15 cellular contexts compared by ENCODE assay signal in the genomic region with DNA sequence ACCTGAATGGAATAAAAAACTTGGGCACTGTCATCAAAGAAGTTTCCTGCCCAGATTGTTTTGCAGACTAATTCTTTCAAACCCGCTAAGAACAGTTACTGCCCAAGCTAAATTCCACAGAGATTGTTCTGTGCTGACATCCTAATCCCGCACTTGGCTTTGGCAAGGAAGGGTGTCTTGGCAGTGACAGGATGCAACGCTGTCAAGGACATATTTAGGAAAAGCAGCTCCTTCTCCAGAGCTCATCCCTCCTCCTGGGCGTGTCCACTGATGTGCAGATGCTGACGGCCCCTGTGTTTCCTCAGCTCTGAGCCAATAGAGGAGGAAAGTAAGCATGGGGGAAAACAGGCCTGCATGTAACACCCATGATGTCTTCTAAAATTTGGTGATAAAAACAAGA.
DNase-seq lines count a peak whose midpoint lies in the region; ATAC-seq and TF ChIP-seq lines count a peak whose summit lies in the region.
"Had no signal": no experiment of that assay in that cellular context is flagged by ENCODE, and none has a peak within 500 bp of the region (broad histone marks: within the 10 kb centered on the region; RNA-seq: fewer than 3 reads in every experiment).

No MANE protein-coding gene starts in this region.

- no peaks in the 10 kb centered on the region for H3K9me3 ChIP-seq in body of pancreas
- no peaks in the 10 kb centered on the region for H3K9me3 ChIP-seq in hepatocyte (ENCODE audit: low read depth)
- H3K9me3 ChIP-seq in subcutaneous abdominal adipose tissue (ENCODE audit: control insufficient read depth in 5 of 5, low read length in 5 of 5): no peaks in the 10 kb centered on the region
- no peaks in the 10 kb centered on the region for H3K9me3 ChIP-seq in PC-3 (ENCODE audit: low read length)
- H3K9me3 ChIP-seq: neutrophil had no signal

- peaks cover 20% of the 10 kb centered on the region for H3K4me1 ChIP-seq in body of pancreas
- H3K4me1 ChIP-seq in hepatocyte (ENCODE audit: insufficient read depth): peaks cover 15% of the 10 kb centered on the region
- peaks cover 2 to 41% (median 16%) of the 10 kb centered on the region in 5 donors for H3K4me1 ChIP-seq in subcutaneous abdominal adipose tissue (ENCODE audit: control insufficient read depth in 5 of 5, insufficient read depth in 5 of 5, low read length in 5 of 5)
- H3K4me1 ChIP-seq in PC-3 (ENCODE audit: insufficient read depth, low read length): peaks cover under 1% of the 10 kb centered on the region; the same call in 1 of the 2 replicates

- no peak overlapping the region for H3K27ac Mint-ChIP-seq in CD14-positive monocyte
- H3K27ac Mint-ChIP-seq: activated CD8-positive, alpha-beta T cell treated with anti-CD3 and anti-CD28 coated beads for 36 hours had no signal

- H3K27me3 Mint-ChIP-seq in CD14-positive monocyte (ENCODE audit: low read depth in 3 of 3): peaks cover 0 to 6% (median 6%) of the 10 kb centered on the region in 3 donors
- H3K27me3 Mint-ChIP-seq: activated CD8-positive, alpha-beta T cell treated with anti-CD3 and anti-CD28 coated beads for 36 hours; stimulated activated naive CD8-positive, alpha-beta T cell treated with anti-CD3 and anti-CD28 coated beads, Interleukin-15, amount 100 ng/mL, for 72 hours had no signal

- no peak overlapping the region for H3K4me2 ChIP-seq in hepatocyte
- H3K4me2 ChIP-seq in PC-3 (ENCODE audit: low read length): no peak overlapping the region

- TF ChIP-seq POLR2A in body of pancreas (IDR thresholded peaks at IDR 0.05): no peak

- WGBS in body of pancreas, 2 donors: 72 to 87% methylated on average over 5 of the region's 5 CpGs
- WGBS in hepatocyte (ENCODE audit: low lambda C conversion rate, missing lambda C conversion rate): 42% methylated on average over 5 of the region's 5 CpGs

- CTCF ChIA-PET in PC-3 (lab: Charles Lee): no interaction called here

- DNase-seq in GM03348 (ENCODE audit: low spot score) (peak; percentile 93), body of pancreas (peak in 1 of 4 donors; percentile 22), hepatocyte (ENCODE audit: low spot score) (peak; percentile 36), PC-3 (no peak), SK-N-DZ (ENCODE audit: low spot score) (no peak), CD14-positive monocyte (ENCODE audit: low spot score) (no peak)
- DNase-seq: activated CD8-positive, alpha-beta T cell treated with anti-CD3 and anti-CD28 coated beads for 36 hours; activated naive CD4-positive, alpha-beta T cell treated with anti-CD3 and anti-CD28 coated beads, Interleukin-2, amount 50 U/mL, for 16 hours; NCI-H1105; NCI-H774; stimulated activated naive CD8-positive, alpha-beta T cell treated with anti-CD3 and anti-CD28 coated beads, Interleukin-15, amount 100 ng/mL, for 72 hours had no signal

- H3K9me3 Mint-ChIP-seq in CD14-positive monocyte: no peaks in the 10 kb centered on the region
- H3K9me3 Mint-ChIP-seq: activated CD8-positive, alpha-beta T cell treated with anti-CD3 and anti-CD28 coated beads for 36 hours; stimulated activated naive CD8-positive, alpha-beta T cell treated with anti-CD3 and anti-CD28 coated beads, Interleukin-15, amount 100 ng/mL, for 72 hours had no signal

- H3K27me3 ChIP-seq in body of pancreas (no peaks in the 10 kb centered on the region), hepatocyte (no peaks in the 10 kb centered on the region), subcutaneous abdominal adipose tissue (ENCODE audit: control insufficient read depth in 5 of 5, insufficient read depth in 4 of 5, low read length in 5 of 5) (no peaks in the 10 kb centered on the region), PC-3 (ENCODE audit: low read length) (no peaks in the 10 kb centered on the region)
- H3K27me3 ChIP-seq: neutrophil had no signal

- no peaks in the 10 kb centered on the region for H3K79me2 ChIP-seq in hepatocyte
- no peaks in the 10 kb centered on the region for H3K79me2 ChIP-seq in PC-3 (ENCODE audit: low read length)

- H3K4me3 ChIP-seq in body of pancreas (no peak overlapping the region), hepatocyte (no peak overlapping the region), subcutaneous abdominal adipose tissue (ENCODE audit: low read depth in 1 of 5, low read length in 5 of 5) (no peak overlapping the region), PC-3 (ENCODE audit: low read length) (no peak overlapping the region)
- H3K4me3 ChIP-seq: GM12878 had no signal

- no TSS peak for BruUV-seq in PC-3 (replicated peaks; lab: Mats Ljungman, UMichigan)

- no peak for TF ChIP-seq CTCF in body of pancreas (IDR thresholded peaks at IDR 0.05)
- no peak for TF ChIP-seq CTCF in hepatocyte (IDR thresholded peaks at IDR 0.05; ENCODE audit: poor library complexity)
- no peak for TF ChIP-seq CTCF in PC-3 (conservative IDR thresholded peaks at IDR 0.05; ENCODE audit: low read depth, low read length)
- TF ChIP-seq CTCF in CD14-positive monocyte (IDR thresholded peaks at IDR 0.05): no peak

- H3K36me3 ChIP-seq in body of pancreas (replicated peaks in 1 of 2; ENCODE audit: insufficient read depth in 1 of 2, low read depth in 2 of 2) (no peaks in the 10 kb centered on the region), hepatocyte (replicated peaks; ENCODE audit: insufficient read depth, low read depth) (no peaks in the 10 kb centered on the region), subcutaneous abdominal adipose tissue (ENCODE audit: control insufficient read depth in 5 of 5, insufficient read depth in 5 of 5, low read length in 5 of 5) (no peaks in the 10 kb centered on the region), PC-3 (ENCODE audit: low read depth, low read length) (no peaks in the 10 kb centered on the region)
- H3K36me3 ChIP-seq: neutrophil had no signal

- no peaks in the 10 kb centered on the region for H4K20me1 ChIP-seq in hepatocyte (ENCODE audit: insufficient read depth, poor library complexity, severe bottlenecking)
- H4K20me1 ChIP-seq in PC-3 (ENCODE audit: low read length): no peaks in the 10 kb centered on the region

- H2AFZ ChIP-seq in hepatocyte (no peak overlapping the region), PC-3 (ENCODE audit: low read length) (no peak overlapping the region)

- POLR2A ChIA-PET in PC-3 (lab: Charles Lee; ENCODE audit: unreplicated experiment): no interaction called here

- H3K9ac ChIP-seq in subcutaneous abdominal adipose tissue (ENCODE audit: low read length in 5 of 5) (peak overlapping the region in 1 of 5 donors; percentile 10), PC-3 (ENCODE audit: low read length) (no peak overlapping the region)

- H3F3A ChIP-seq in PC-3 (ENCODE audit: low read length, unreplicated experiment): no peaks in the 10 kb centered on the region

- no peaks in the 10 kb centered on the region for H3K9me2 ChIP-seq in hepatocyte (replicated peaks; ENCODE audit: insufficient read depth)
- H3K9me2 ChIP-seq in PC-3 (replicated peaks; ENCODE audit: low read length): no peaks in the 10 kb centered on the region

- intact Hi-C loops in body of pancreas (cut with DNase I): no loop called here
- intact Hi-C loops in PC-3 (cut with micrococcal nuclease): no loop called here
- intact Hi-C loops in CD14-positive monocyte (cut with micrococcal nuclease): no loop called here

- H3K4me1 Mint-ChIP-seq in CD14-positive monocyte: no peaks in the 10 kb centered on the region
- H3K4me1 Mint-ChIP-seq: stimulated activated naive CD8-positive, alpha-beta T cell treated with anti-CD3 and anti-CD28 coated beads, Interleukin-15, amount 100 ng/mL, for 72 hours had no signal

- ATAC-seq in body of pancreas: peak; percentile 40
- no peak for ATAC-seq in PC-3
- no peak for ATAC-seq in GM21529 (IDR thresholded peaks at IDR 0.05; ENCODE audit: unreplicated experiment)
- ATAC-seq: activated CD8-positive, alpha-beta T cell treated with anti-CD3 and anti-CD28 coated beads for 36 hours; GM12878; stimulated activated naive CD8-positive, alpha-beta T cell treated with anti-CD3 and anti-CD28 coated beads, Interleukin-15, amount 100 ng/mL, for 72 hours had no signal

- peaks cover 3 to 5% of the 10 kb centered on the region in 2 donors for H3K36me3 Mint-ChIP-seq in CD14-positive monocyte

- no peak overlapping the region for H3K4me3 Mint-ChIP-seq in CD14-positive monocyte
- H3K4me3 Mint-ChIP-seq: activated CD8-positive, alpha-beta T cell treated with anti-CD3 and anti-CD28 coated beads for 36 hours; stimulated activated naive CD8-positive, alpha-beta T cell treated with anti-CD3 and anti-CD28 coated beads, Interleukin-15, amount 100 ng/mL, for 72 hours had no signal

- no peak overlapping the region for H3K27ac ChIP-seq in body of pancreas
- H3K27ac ChIP-seq in hepatocyte: peak overlapping the region; percentile 59
- H3K27ac ChIP-seq in subcutaneous abdominal adipose tissue (ENCODE audit: low read depth, low read length): peak overlapping the region; percentile 24
- H3K27ac ChIP-seq in PC-3 (ENCODE audit: low read length): no peak overlapping the region
- H3K27ac ChIP-seq: neutrophil had no signal

Comparison
In these comparisons a context has a peak if more than half of its experiments do, and no peak if none do; other contexts are left out.
1. DNase-seq: peak in GM03348 (single experiment) and hepatocyte (single experiment); none in PC-3 (single experiment), SK-N-DZ (single experiment) and CD14-positive monocyte (single experiment).
2. H3K27ac ChIP-seq: peak in hepatocyte (single experiment) and subcutaneous abdominal adipose tissue (single experiment); none in body of pancreas (0 of 4) and PC-3 (single experiment).